11 cellular contexts compared by ENCODE assay signal in the genomic region with DNA sequence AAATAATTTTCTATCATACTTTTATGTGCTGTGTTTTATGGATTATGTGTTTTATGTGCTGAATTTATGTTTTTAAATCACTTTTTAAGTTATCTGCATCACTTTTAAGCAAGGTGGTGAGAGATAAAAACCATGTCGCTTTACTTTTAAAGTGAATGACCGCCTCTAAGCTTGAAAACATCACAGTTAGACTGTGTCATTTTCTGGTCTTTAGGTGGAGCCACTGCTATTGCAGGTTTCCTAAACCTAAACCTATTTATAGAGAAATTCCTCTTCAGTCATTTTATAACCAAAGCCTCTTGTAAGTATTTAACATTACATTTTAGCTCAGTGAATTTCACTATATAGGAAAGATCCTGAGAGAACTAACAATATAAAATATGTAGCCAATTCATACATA. TPM values are rescaled to one million over a fixed set of nuclear protein-coding genes. Genes with fewer than 3 reads are reported as not detected.
DNase-seq lines count a peak whose midpoint lies in the region; ATAC-seq and TF ChIP-seq lines count a peak whose summit lies in the region.
"Had no signal": no experiment of that assay in that cellular context is flagged by ENCODE, and none has a peak within 500 bp of the region (broad histone marks: within the 10 kb centered on the region; RNA-seq: fewer than 3 reads in every experiment).

No MANE protein-coding gene starts in this region.

- DNase-seq in GM06990 (ENCODE audit: extremely low read depth, insufficient read length) (no peak), NB4 (ENCODE audit: low read depth) (peak; percentile 65), choroid plexus epithelial cell (ENCODE audit: low read depth) (peak; percentile 35), psoas muscle (no peak), AG20443 (ENCODE audit: low spot score) (no peak), NCI-H82 (lab: John Stamatoyannopoulos, UW) (no peak)
- DNase-seq in naive thymus-derived CD4-positive, alpha-beta T cell: no peak
- no peak for DNase-seq in effector memory CD8-positive, alpha-beta T cell
- DNase-seq: activated CD4-positive, alpha-beta T cell treated with anti-CD3 and anti-CD28 coated beads for 4 hours; cerebellar nuclear complex; NCI-H2029 had no signal

- peaks cover 0 to 5% (median 0%) of the 10 kb centered on the region in 7 donors for H3K4me1 Mint-ChIP-seq in naive thymus-derived CD4-positive, alpha-beta T cell
- H3K4me1 Mint-ChIP-seq in effector memory CD8-positive, alpha-beta T cell (ENCODE audit: low read depth in 2 of 2): no peaks in the 10 kb centered on the region

- no peaks in the 10 kb centered on the region for H3K27me3 ChIP-seq in GM06990 (replicated peaks; ENCODE audit: control insufficient read depth, insufficient read depth, low read length)
- no peaks in the 10 kb centered on the region for H3K27me3 ChIP-seq in psoas muscle (ENCODE audit: insufficient read depth in 3 of 3, low read length in 2 of 3)
- no peaks in the 10 kb centered on the region for H3K27me3 ChIP-seq in naive thymus-derived CD4-positive, alpha-beta T cell (ENCODE audit: control insufficient read depth in 2 of 2, insufficient read depth in 2 of 2, low read length in 2 of 2)

- whole genome bisulfite sequencing in psoas muscle, 3 donors: 76 to 92% (median 91%) methylated on average over 2 of the region's 2 CpGs

- no peak for ATAC-seq in psoas muscle
- ATAC-seq in naive thymus-derived CD4-positive, alpha-beta T cell: no peak
- ATAC-seq in effector memory CD8-positive, alpha-beta T cell (replicated peaks): no peak

- H3K9me3 Mint-ChIP-seq in naive thymus-derived CD4-positive, alpha-beta T cell: no peaks in the 10 kb centered on the region
- H3K9me3 Mint-ChIP-seq in effector memory CD8-positive, alpha-beta T cell: no peaks in the 10 kb centered on the region

- H3K27ac Mint-ChIP-seq in naive thymus-derived CD4-positive, alpha-beta T cell: no peak overlapping the region
- no peak overlapping the region for H3K27ac Mint-ChIP-seq in effector memory CD8-positive, alpha-beta T cell

- POLR2A ChIA-PET in naive thymus-derived CD4-positive, alpha-beta T cell (lab: Charles Lee): no interaction called here

- peak; percentile 22 for TF ChIP-seq CTCF in GM06990 (IDR thresholded peaks at IDR 0.05; ENCODE audit: insufficient read depth, low read length, poor library complexity, severe bottlenecking)
- TF ChIP-seq CTCF in NB4 (IDR thresholded peaks at IDR 0.05; ENCODE audit: low read depth, low read length): peak; percentile 20
- peak; percentile 21 for TF ChIP-seq CTCF in choroid plexus epithelial cell (conservative IDR thresholded peaks at IDR 0.05; ENCODE audit: low read depth, low read length)
- peak; percentile 10 for TF ChIP-seq CTCF in psoas muscle (IDR thresholded peaks at IDR 0.05)

- no peak for TF ChIP-seq POLR2A in NB4 (IDR thresholded peaks at IDR 0.05; ENCODE audit: extremely low read depth, insufficient read length)

- H3K36me3 ChIP-seq in GM06990 (ENCODE audit: control insufficient read depth, insufficient read depth, low read length) (no peaks in the 10 kb centered on the region), psoas muscle (ENCODE audit: insufficient read depth in 1 of 2, low read depth in 1 of 2) (no peaks in the 10 kb centered on the region)
- H3K36me3 ChIP-seq in naive thymus-derived CD4-positive, alpha-beta T cell (ENCODE audit: control insufficient read depth in 2 of 3, insufficient read depth in 3 of 3, low read length in 3 of 3): no peaks in the 10 kb centered on the region

- CTCF ChIA-PET in naive thymus-derived CD4-positive, alpha-beta T cell (lab: Charles Lee): no interaction called here

- H3K4me3 ChIP-seq in GM06990 (replicated peaks; ENCODE audit: low read depth, low read length) (no peak overlapping the region), NB4 (ENCODE audit: low read depth, low read length) (no peak overlapping the region), choroid plexus epithelial cell (ENCODE audit: low read depth, low read length) (no peak overlapping the region), psoas muscle (no peak overlapping the region)
- H3K4me3 ChIP-seq in naive thymus-derived CD4-positive, alpha-beta T cell (ENCODE audit: low read length): no peak overlapping the region

- no peak overlapping the region for H3K4me3 Mint-ChIP-seq in naive thymus-derived CD4-positive, alpha-beta T cell
- H3K4me3 Mint-ChIP-seq in effector memory CD8-positive, alpha-beta T cell: no peak overlapping the region

- peaks cover 4% of the 10 kb centered on the region for H3K4me1 ChIP-seq in psoas muscle
- H3K4me1 ChIP-seq in naive thymus-derived CD4-positive, alpha-beta T cell (ENCODE audit: control insufficient read depth in 2 of 2, insufficient read depth in 2 of 2, low read length in 2 of 2): no peaks in the 10 kb centered on the region

- H3K27me3 Mint-ChIP-seq in naive thymus-derived CD4-positive, alpha-beta T cell: no peaks in the 10 kb centered on the region
- no peaks in the 10 kb centered on the region for H3K27me3 Mint-ChIP-seq in effector memory CD8-positive, alpha-beta T cell

- no peaks in the 10 kb centered on the region for H3K9me3 ChIP-seq in psoas muscle
- H3K9me3 ChIP-seq in naive thymus-derived CD4-positive, alpha-beta T cell (ENCODE audit: control insufficient read depth in 2 of 3, low read length in 3 of 3): no peaks in the 10 kb centered on the region

- intact Hi-C loops in psoas muscle (cut with DNase I): no loop called here
- intact Hi-C loops in naive thymus-derived CD4-positive, alpha-beta T cell (cut with micrococcal nuclease): no loop called here

- peaks cover 0 to 1% (median 0%) of the 10 kb centered on the region in 5 donors for H3K36me3 Mint-ChIP-seq in naive thymus-derived CD4-positive, alpha-beta T cell
- no peaks in the 10 kb centered on the region for H3K36me3 Mint-ChIP-seq in effector memory CD8-positive, alpha-beta T cell (ENCODE audit: insufficient read depth)

- H3K27ac ChIP-seq in psoas muscle: peak overlapping the region; percentile 55
- no peak overlapping the region for H3K27ac ChIP-seq in naive thymus-derived CD4-positive, alpha-beta T cell (ENCODE audit: low read depth, low read length)

RNA-seq across cellular contexts. Expression of a gene that starts 21.0 kb away (rescaled TPM):
- total RNA-seq in psoas muscle: 100 to 1,000 TPM in 1 of 4 donors, 10 to 100 TPM in 3; 51.8 to 455 (median 77.6) TPM
- polyA plus RNA-seq in psoas muscle: 10 to 100 TPM; 25.0 to 34.2 (median 26.0) TPM
- 100 to 1,000 TPM in 1 of 5 experiments, 10 to 100 TPM in 4; 77.8 to 271 (median 80.8) TPM for total RNA-seq in naive thymus-derived CD4-positive, alpha-beta T cell
- polyA plus RNA-seq in naive thymus-derived CD4-positive, alpha-beta T cell: 10 to 100 TPM; 14.5 to 23.9 TPM

RNA-seq across cellular contexts. Expression of a gene that starts 41.0 kb away (rescaled TPM):
- total RNA-seq in psoas muscle: 1 to 10 TPM; 4.2 to 7.5 (median 6.0) TPM
- 1 to 10 TPM; 2.9 to 3.6 (median 2.9) TPM for polyA plus RNA-seq in psoas muscle
- total RNA-seq in naive thymus-derived CD4-positive, alpha-beta T cell: 10 to 100 TPM in 1 of 5 experiments, 1 to 10 TPM in 4; 9.0 to 12.1 (median 9.2) TPM
- polyA plus RNA-seq in naive thymus-derived CD4-positive, alpha-beta T cell: 10 to 100 TPM in 1 of 2 donors, 1 to 10 TPM in 1; 4.8 to 11.5 TPM

Comparison
In these comparisons a context has a peak if more than half of its experiments do, and no peak if none do; other contexts are left out.
1. DNase-seq: peak in NB4 (single experiment) and choroid plexus epithelial cell (single experiment); none in GM06990 (single experiment), psoas muscle (0 of 2), AG20443 (single experiment), NCI-H82 (single experiment), naive thymus-derived CD4-positive, alpha-beta T cell (0 of 9) and effector memory CD8-positive, alpha-beta T cell (0 of 3).
2. Peak in every context shown above with its lines, with median percentiles within 50 percentile points of each other: CTCF ChIP-seq.